Comparison of ENCODE assay signal across 12 cellular contexts in genomic region chr1:24932725-24933294, GRCh38. TPM values are rescaled to one million over a fixed set of nuclear protein-coding genes. Genes with fewer than 3 reads are reported as not detected.
A peak's percentile ranks its signal among the peaks of the same experiment; 100 is the strongest.
DNase-seq lines count a peak whose midpoint lies in the region; ATAC-seq, FAIRE-seq and TF ChIP-seq lines count a peak whose summit lies in the region.
"Had no signal": no experiment of that assay in that cellular context is flagged by ENCODE, and none has a peak within 500 bp of the region (broad histone marks: within the 10 kb centered on the region; RNA-seq: fewer than 3 reads in every experiment).

No MANE protein-coding gene starts in this region.

- BruUV-seq in K562 (replicated peaks; lab: Mats Ljungman, UMichigan) = no TSS peak

- CTCF ChIA-PET in K562 (lab: Yijun Ruan, JAX; ENCODE audit: low intra/inter-chr PET ratio) = interaction anchor here (1.2 to 2.2 kb wide), 4 partner anchors 102 to 272 kb away, joined by 3 to 20 read pairs (median 6); no protein-coding TSS in a partner anchor

- 15% methylated on average over 13 of the region's 13 CpGs for WGBS in K562 (ENCODE audit: insufficient coverage, low coverage, missing lambda C conversion rate)

- no peaks in the 10 kb centered on the region for H3K9me3 Mint-ChIP-seq in T-helper 2 cell treated with Interferon-gamma antibody and Interleukin-4, amounts not matched to agents 5 μg/mL and 100 μg/mL, for 36 hours
- no peaks in the 10 kb centered on the region for H3K9me3 Mint-ChIP-seq in IgD-negative memory B cell
- no peaks in the 10 kb centered on the region for H3K9me3 Mint-ChIP-seq in progenitor cell of endocrine pancreas (ENCODE audit: low read depth)

- no peak for FAIRE-seq in K562 (lab: Jason Lieb, UNC)

- H3K9me1 ChIP-seq in K562 (ENCODE audit: control insufficient read depth, insufficient read depth, low read length) = no peaks in the 10 kb centered on the region

- DNase-seq in T-helper 2 cell treated with Interferon-gamma antibody and Interleukin-4, amounts not matched to agents 5 μg/mL and 100 μg/mL, for 36 hours (ENCODE audit: low spot score) = no peak
- DNase-seq in T-helper 2 cell (no peak), K562 (ENCODE audit: extremely low read depth in 1 of 4, low spot score in 3 of 4) (no peak), progenitor cell of endocrine pancreas (ENCODE audit: low spot score, unreplicated experiment) (no peak), midbrain (lab: John Stamatoyannopoulos, UW) (no peak), NCI-H187 treated with DMSO at 0.1 percent for 48 hours (lab: John Stamatoyannopoulos, UW) (no peak)
- DNase-seq: GOT3, NCI-H446 had no signal

- intact Hi-C loops in K562 (cut with micrococcal nuclease) = loop anchor here (2.0 to 5.0 kb wide), 2 partner anchors 104 to 168 kb away; no protein-coding TSS in a partner anchor

- H3K4me3 Mint-ChIP-seq in T-helper 2 cell treated with Interferon-gamma antibody and Interleukin-4, amounts not matched to agents 5 μg/mL and 100 μg/mL, for 36 hours = peak overlapping the region; percentile 67
- H3K4me3 Mint-ChIP-seq in IgD-negative memory B cell (peak overlapping the region in 3 of 4 donors; percentile 34 to 93 (median 67)), progenitor cell of endocrine pancreas (ENCODE audit: low read depth) (peak overlapping the region; percentile 33)

- H3K27ac Mint-ChIP-seq in T-helper 2 cell treated with Interferon-gamma antibody and Interleukin-4, amounts not matched to agents 5 μg/mL and 100 μg/mL, for 36 hours = peak overlapping the region; percentile 8
- H3K27ac Mint-ChIP-seq in IgD-negative memory B cell = peak overlapping the region; percentile 31 to 91 (median 46)
- H3K27ac Mint-ChIP-seq in progenitor cell of endocrine pancreas = no peak overlapping the region

- peaks cover 24% of the 10 kb centered on the region for H3K36me3 Mint-ChIP-seq in T-helper 2 cell treated with Interferon-gamma antibody and Interleukin-4, amounts not matched to agents 5 μg/mL and 100 μg/mL, for 36 hours (ENCODE audit: low read depth)
- H3K36me3 Mint-ChIP-seq in IgD-negative memory B cell = peaks cover under 1% of the 10 kb centered on the region
- H3K36me3 Mint-ChIP-seq in progenitor cell of endocrine pancreas (ENCODE audit: insufficient read depth) = no peaks in the 10 kb centered on the region

- peaks cover 28% of the 10 kb centered on the region for H3K4me1 Mint-ChIP-seq in T-helper 2 cell treated with Interferon-gamma antibody and Interleukin-4, amounts not matched to agents 5 μg/mL and 100 μg/mL, for 36 hours (ENCODE audit: low read depth)
- H3K4me1 Mint-ChIP-seq in IgD-negative memory B cell (peaks cover 20 to 39% (median 23%) of the 10 kb centered on the region in 3 donors), progenitor cell of endocrine pancreas (ENCODE audit: low read depth) (no peaks in the 10 kb centered on the region)

- POLR2A ChIA-PET in K562 (lab: Yijun Ruan, JAX) = interaction anchor here (1.0 kb wide), 1 partner anchor 105 kb away, joined by 3 read pairs; no protein-coding TSS in a partner anchor

- H4K20me1 ChIP-seq in K562 (replicated peaks; ENCODE audit: control insufficient read depth, insufficient read depth, low read length) = peaks cover 21% of the 10 kb centered on the region

- no peak for TF ChIP-seq RAD21 in K562 (CRISPR knock-in tag; conservative IDR thresholded peaks at IDR 0.05 in 1 of 2, IDR thresholded peaks at IDR 0.05 in 1 of 2)

- peaks cover 50 to 91% of the 10 kb centered on the region in 2 experiments for H3K27me3 ChIP-seq in K562 (ENCODE audit: control insufficient read depth in 2 of 2, insufficient read depth in 2 of 2, low read length in 2 of 2)

- in situ Hi-C loops in K562 (cut with MboI) = loop anchor here (5.0 kb wide), 1 partner anchor 169 kb away; no protein-coding TSS in a partner anchor

- no peak overlapping the region for H3K9ac ChIP-seq in K562 (ENCODE audit: insufficient read depth in 1 of 2, low read depth in 2 of 2, low read length in 2 of 2)
- H3K9ac ChIP-seq: SK-N-SH had no signal

- no peak for TF ChIP-seq EP300 in K562 (IDR thresholded peaks at IDR 0.05; ENCODE audit: low read length)

- no peak for TF ChIP-seq CTCF in K562 (IDR thresholded peaks at IDR 0.05 in 2 of 3, conservative IDR thresholded peaks at IDR 0.05 in 1 of 3; ENCODE audit: insufficient read depth in 2 of 3, low read depth in 1 of 3, low read length in 3 of 3)
- no peak for TF ChIP-seq CTCF in progenitor cell of endocrine pancreas (IDR thresholded peaks at IDR 0.05; ENCODE audit: unreplicated experiment)

- H3K9me3 ChIP-seq in K562 (replicated peaks; ENCODE audit: control insufficient read depth, insufficient read depth, low read depth, low read length) = no peaks in the 10 kb centered on the region
- H3K9me3 ChIP-seq: esophagus muscularis mucosa, SK-N-SH had no signal

- H3K27ac ChIP-seq in K562 (ENCODE audit: extremely low read depth, low read depth, low read length) = no peak overlapping the region
- H3K27ac ChIP-seq: esophagus muscularis mucosa had no signal

- H3K4me3 ChIP-seq in K562 = no peak overlapping the region

- TF ChIP-seq POLR2A in K562 (conservative IDR thresholded peaks at IDR 0.05) = no peak

- no peaks in the 10 kb centered on the region for H3K79me2 ChIP-seq in K562 (ENCODE audit: control insufficient read depth, insufficient read depth, low read length)

- ATAC-seq in K562 (no peak), GM21447 (IDR thresholded peaks at IDR 0.05; ENCODE audit: unreplicated experiment) (no peak)

- peaks cover 0 to 34% of the 10 kb centered on the region in 2 experiments; a peak in 2 of 5 replicates for H3K4me1 ChIP-seq in K562 (replicated peaks in 1 of 2; ENCODE audit: control insufficient read depth in 2 of 2, insufficient read depth in 2 of 2, low read length in 2 of 2)

- H3K4me2 ChIP-seq in K562 (ENCODE audit: insufficient read depth, low read length) = no peak overlapping the region
- H3K4me2 ChIP-seq: SK-N-SH had no signal

- no peaks in the 10 kb centered on the region for H3K27me3 Mint-ChIP-seq in T-helper 2 cell treated with Interferon-gamma antibody and Interleukin-4, amounts not matched to agents 5 μg/mL and 100 μg/mL, for 36 hours (ENCODE audit: low read depth)
- H3K27me3 Mint-ChIP-seq in IgD-negative memory B cell = no peaks in the 10 kb centered on the region
- peaks cover 73% of the 10 kb centered on the region for H3K27me3 Mint-ChIP-seq in progenitor cell of endocrine pancreas

- no peak overlapping the region for H2AFZ ChIP-seq in K562 (ENCODE audit: low read depth, low read length)

- H3K36me3 ChIP-seq in K562 (ENCODE audit: control insufficient read depth, insufficient read depth, low read length) = no peaks in the 10 kb centered on the region
- H3K36me3 ChIP-seq: esophagus muscularis mucosa had no signal

TF ChIP-seq in K562, 482 proteins besides CTCF, POLR2A, EP300 and RAD21 (continues in another document):
- no peak for TF ChIP-seq ZNF592 (IDR thresholded peaks at IDR 0.05)
- TF ChIP-seq ZNF707 (CRISPR knock-in tag; conservative IDR thresholded peaks at IDR 0.05) = no peak
- TF ChIP-seq PHF8 (IDR thresholded peaks at IDR 0.05; ENCODE audit: borderline replicate concordance, low read length) = no peak

RNA-seq across cellular contexts. Expression of gene RUNX3, which starts 2.7 kb away (rescaled TPM):
- polyA plus RNA-seq in IgD-negative memory B cell (30.1 TPM), K562 (2011; rRNA removed) (0.03 TPM in 2 replicates), K562 (2014; fragmentation: Illumina TruSeq; extraction: Trizol) (0.19 and 0.39 TPM in 2 replicates), K562 (2014; fragmentation: Nextera tagmentation; extraction: Ambion mirVana) (under 1 TPM; 0.01 to 0.04 TPM), K562 (2014; rRNA removed) (0.29 and 0.62 TPM in 2 replicates)
- total RNA-seq in K562 (2011; cell fraction: chromatin; rRNA removed; ENCODE audit: low replicate concordance) = 0.21 TPM in 1 of 2 replicates, not detected in the other
- total RNA-seq in K562 (2011; cell fraction: nucleolus; rRNA removed) = 0.13 TPM in 1 of 2 replicates, not detected in the other
- total RNA-seq in K562 (2011; cell fraction: nucleoplasm; rRNA removed) = not detected in 2 replicates
- total RNA-seq in K562 (2014; rRNA removed) (0.09 and 0.16 TPM in 2 replicates), K562 (2014; rRNA removed; fragmentation: Illumina TruSeq; extraction: Trizol) (0.03 and 0.04 TPM in 2 replicates), K562 (2015; rRNA removed; fragmentation: Illumina TruSeq; extraction: Trizol) (0.11 and 0.22 TPM in 2 replicates), K562 (2021) (0.64 and 1.1 TPM in 2 replicates), progenitor cell of endocrine pancreas (0.07 TPM in 1 of 2 replicates, not detected in the other)
- polyA plus RNA-seq in K562 (2011; cell fraction: cytosol; rRNA removed) = 0.03 TPM in 1 of 2 replicates, not detected in the other
- 0.18 TPM in 1 of 2 replicates, not detected in the other for polyA plus RNA-seq in K562 (2011; cell fraction: nucleus; rRNA removed)
- polyA plus RNA-seq in K562 (2012) = 0.36 and 0.46 TPM in 2 replicates
- polyA minus RNA-seq in K562 (2011; rRNA and poly(A)+ RNA removed) = not detected in 2 replicates
- polyA minus RNA-seq in K562 (2011; cell fraction: cytosol; rRNA and poly(A)+ RNA removed) = not detected in 2 replicates
- polyA minus RNA-seq in K562 (2011; cell fraction: nucleus; rRNA and poly(A)+ RNA removed) = not detected in 2 replicates
- polyA plus RNA-seq: SK-N-SH had no signal
